In genomic region chr3:42547401-42547945, GRCh38 we compare ENCODE assay signal across 8 cellular contexts. TPM values are rescaled to one million over a fixed set of nuclear protein-coding genes. Genes with fewer than 3 reads are reported as not detected.
DNase-seq lines count a peak whose midpoint lies in the region; ATAC-seq lines count a peak whose summit lies in the region.

No MANE protein-coding gene starts in this region.

- intact Hi-C loops in CD4-positive, alpha-beta memory T cell (cut with micrococcal nuclease): loop anchor here (1.0 kb wide), 1 partner anchor 9 kb away; no protein-coding TSS in a partner anchor

- H3K27ac Mint-ChIP-seq in CD4-positive, alpha-beta memory T cell: peak overlapping the region in 4 of 7 donors; percentile 13 to 70 (median 44)
- H3K27ac Mint-ChIP-seq in effector memory CD8-positive, alpha-beta T cell: no peak overlapping the region

- H3K27me3 ChIP-seq in CD4-positive, alpha-beta memory T cell (ENCODE audit: insufficient read depth, low read length): no peaks in the 10 kb centered on the region

- H3K4me1 ChIP-seq in CD4-positive, alpha-beta memory T cell (ENCODE audit: insufficient read depth, low read length): no peaks in the 10 kb centered on the region

- H3K9me3 ChIP-seq in CD4-positive, alpha-beta memory T cell (ENCODE audit: control insufficient read depth in 1 of 2, low read length in 2 of 2): no peaks in the 10 kb centered on the region

- CTCF ChIA-PET in CD4-positive, alpha-beta memory T cell (lab: Charles Lee; ENCODE audit: partially characterized antibody): interaction anchor here (1.0 to 50.4 kb wide), 10 partner anchors 4 to 356 kb away, joined by 3 to 1823 read pairs (median 7); partner anchors contain the start of genes SEC22C, SS18L2 and VIPR1

- POLR2A ChIA-PET in CD4-positive, alpha-beta memory T cell (lab: Charles Lee; ENCODE audit: partially characterized antibody): interaction anchor here (0.6 to 3.6 kb wide), 4 partner anchors 9 to 53 kb away, joined by 3 to 28 read pairs (median 8); partner anchors contain the start of genes NKTR and VIPR1

- no peaks in the 10 kb centered on the region for H3K27me3 Mint-ChIP-seq in CD4-positive, alpha-beta memory T cell
- H3K27me3 Mint-ChIP-seq in effector memory CD8-positive, alpha-beta T cell: no peaks in the 10 kb centered on the region

- no peak overlapping the region for H3K4me3 ChIP-seq in CD4-positive, alpha-beta memory T cell (ENCODE audit: low read length in 2 of 2)

- peaks cover 20 to 37% of the 10 kb centered on the region in 2 donors for H3K36me3 Mint-ChIP-seq in CD4-positive, alpha-beta memory T cell
- peaks cover 24% of the 10 kb centered on the region for H3K36me3 Mint-ChIP-seq in effector memory CD8-positive, alpha-beta T cell (ENCODE audit: insufficient read depth)

- DNase-seq in CD4-positive, alpha-beta memory T cell: peak; percentile 57 to 68 (median 59)
- DNase-seq in NCI-H460 (ENCODE audit: extremely low read depth, low read depth): peak; percentile 40
- DNase-seq in activated CD8-positive, alpha-beta memory T cell treated with anti-CD3 and anti-CD28 coated beads for 1 hour (ENCODE audit: extremely low read depth in 1 of 2, low read depth in 1 of 2): peak; percentile 15 to 62
- peak; percentile 57 to 61 (median 60) for DNase-seq in effector memory CD8-positive, alpha-beta T cell
- peak; percentile 90 for DNase-seq in mesenteric fat pad (ENCODE audit: low spot score)
- peak; percentile 46 to 50 for DNase-seq in stimulated activated CD8-positive, alpha-beta memory T cell treated with anti-CD3 and anti-CD28 coated beads, Interleukin-2, amount 100 ng/mL, for 48 hours (ENCODE audit: low read depth in 2 of 2)

- no peak overlapping the region for H3K27ac ChIP-seq in CD4-positive, alpha-beta memory T cell (ENCODE audit: low read depth, low read length)

- H3K4me3 Mint-ChIP-seq in CD4-positive, alpha-beta memory T cell: no peak overlapping the region
- H3K4me3 Mint-ChIP-seq in effector memory CD8-positive, alpha-beta T cell: no peak overlapping the region

- peaks cover 8% of the 10 kb centered on the region for H3K36me3 ChIP-seq in CD4-positive, alpha-beta memory T cell (ENCODE audit: insufficient read depth, low read length)

- H3K9me3 Mint-ChIP-seq in CD4-positive, alpha-beta memory T cell: no peaks in the 10 kb centered on the region
- H3K9me3 Mint-ChIP-seq in effector memory CD8-positive, alpha-beta T cell: no peaks in the 10 kb centered on the region

- peaks cover 4 to 26% (median 12%) of the 10 kb centered on the region in 4 donors for H3K4me1 Mint-ChIP-seq in CD4-positive, alpha-beta memory T cell
- peaks cover 6 to 9% of the 10 kb centered on the region in 2 donors for H3K4me1 Mint-ChIP-seq in effector memory CD8-positive, alpha-beta T cell (ENCODE audit: low read depth in 2 of 2)

- peak; percentile 68 for ATAC-seq in GM21526 (IDR thresholded peaks at IDR 0.05; ENCODE audit: low FRiP score, unreplicated experiment)
- peak; percentile 76 for ATAC-seq in effector memory CD8-positive, alpha-beta T cell (replicated peaks)
- no peak for ATAC-seq in HG03520 (IDR thresholded peaks at IDR 0.05; ENCODE audit: unreplicated experiment)

RNA-seq across cellular contexts. Expression of gene SEC22C, which starts 34.3 kb away (rescaled TPM):
- 10 to 100 TPM; 55.8 to 56.6 TPM for total RNA-seq in CD4-positive, alpha-beta memory T cell
- 10 to 100 TPM; 53.1 to 70.3 TPM for polyA plus RNA-seq in CD4-positive, alpha-beta memory T cell
- 46.7 and 57.2 TPM in 2 replicates for total RNA-seq in NCI-H460 (2014; rRNA removed; shearing (Covaris generic))
- 58.8 and 60.0 TPM in 2 replicates for polyA plus RNA-seq in NCI-H460 (2014; cell fraction: nucleus; rRNA removed)
- total RNA-seq in mesenteric fat pad: 44.7 TPM

RNA-seq across cellular contexts. Expression of gene SS18L2, which starts 43.2 kb away (rescaled TPM):
- total RNA-seq in CD4-positive, alpha-beta memory T cell: 10 to 100 TPM; 51.0 to 61.9 TPM
- 100 to 1,000 TPM; 150 to 159 TPM for polyA plus RNA-seq in CD4-positive, alpha-beta memory T cell
- 19.5 and 21.4 TPM in 2 replicates for total RNA-seq in NCI-H460 (2014; rRNA removed; shearing (Covaris generic))
- polyA plus RNA-seq in NCI-H460 (2014; cell fraction: nucleus; rRNA removed): 8.7 and 14.7 TPM in 2 replicates
- total RNA-seq in mesenteric fat pad: 23.3 TPM

RNA-seq across cellular contexts. Expression of gene VIPR1, which starts 45.0 kb away (rescaled TPM):
- total RNA-seq in CD4-positive, alpha-beta memory T cell: 100 to 1,000 TPM in 1 of 2 experiments, 10 to 100 TPM in 1; 93.6 to 104 TPM
- polyA plus RNA-seq in CD4-positive, alpha-beta memory T cell: 10 to 100 TPM; 23.1 to 30.4 TPM
- total RNA-seq in NCI-H460 (2014; rRNA removed; shearing (Covaris generic)): 0.35 TPM in 1 of 2 replicates, not detected in the other
- not detected in 2 replicates for polyA plus RNA-seq in NCI-H460 (2014; cell fraction: nucleus; rRNA removed)
- total RNA-seq in mesenteric fat pad: 2.4 TPM

RNA-seq across cellular contexts. Expression of gene NKTR, which starts 53.0 kb away (rescaled TPM):
- total RNA-seq in CD4-positive, alpha-beta memory T cell: 100 to 1,000 TPM; 256 to 269 TPM
- polyA plus RNA-seq in CD4-positive, alpha-beta memory T cell: 10 to 100 TPM in 1 of 2 donors, 1 to 10 TPM in 1; 8.9 to 23.2 TPM
- total RNA-seq in NCI-H460 (2014; rRNA removed; shearing (Covaris generic)): 18.9 and 26.9 TPM in 2 replicates
- 68.4 and 100 TPM in 2 replicates for polyA plus RNA-seq in NCI-H460 (2014; cell fraction: nucleus; rRNA removed)
- 80.6 TPM for total RNA-seq in mesenteric fat pad

Comparison
In these comparisons a context has a peak if more than half of its experiments do, and no peak if none do; other contexts are left out.
1. DNase-seq: peak in every context shown above with its lines; median percentile 90 in mesenteric fat pad; 60 in effector memory CD8-positive, alpha-beta T cell; 59 in CD4-positive, alpha-beta memory T cell; 48 in stimulated activated CD8-positive, alpha-beta memory T cell treated with anti-CD3 and anti-CD28 coated beads, Interleukin-2, amount 100 ng/mL, for 48 hours; 40 in NCI-H460; 38 in activated CD8-positive, alpha-beta memory T cell treated with anti-CD3 and anti-CD28 coated beads for 1 hour.
2. H3K27ac Mint-ChIP-seq: peak in CD4-positive, alpha-beta memory T cell (4 of 7); none in effector memory CD8-positive, alpha-beta T cell (0 of 2).
3. RNA of gene VIPR1, which starts 45.0 kb away (total RNA-seq): 93.6 to 104 TPM in CD4-positive, alpha-beta memory T cell; 2.4 TPM in mesenteric fat pad (single experiment) and 0.35 TPM in NCI-H460; every median in the first group is over 10 times any median in the second.